ENCODE assay signal across 13 cellular contexts in the genomic region with DNA sequence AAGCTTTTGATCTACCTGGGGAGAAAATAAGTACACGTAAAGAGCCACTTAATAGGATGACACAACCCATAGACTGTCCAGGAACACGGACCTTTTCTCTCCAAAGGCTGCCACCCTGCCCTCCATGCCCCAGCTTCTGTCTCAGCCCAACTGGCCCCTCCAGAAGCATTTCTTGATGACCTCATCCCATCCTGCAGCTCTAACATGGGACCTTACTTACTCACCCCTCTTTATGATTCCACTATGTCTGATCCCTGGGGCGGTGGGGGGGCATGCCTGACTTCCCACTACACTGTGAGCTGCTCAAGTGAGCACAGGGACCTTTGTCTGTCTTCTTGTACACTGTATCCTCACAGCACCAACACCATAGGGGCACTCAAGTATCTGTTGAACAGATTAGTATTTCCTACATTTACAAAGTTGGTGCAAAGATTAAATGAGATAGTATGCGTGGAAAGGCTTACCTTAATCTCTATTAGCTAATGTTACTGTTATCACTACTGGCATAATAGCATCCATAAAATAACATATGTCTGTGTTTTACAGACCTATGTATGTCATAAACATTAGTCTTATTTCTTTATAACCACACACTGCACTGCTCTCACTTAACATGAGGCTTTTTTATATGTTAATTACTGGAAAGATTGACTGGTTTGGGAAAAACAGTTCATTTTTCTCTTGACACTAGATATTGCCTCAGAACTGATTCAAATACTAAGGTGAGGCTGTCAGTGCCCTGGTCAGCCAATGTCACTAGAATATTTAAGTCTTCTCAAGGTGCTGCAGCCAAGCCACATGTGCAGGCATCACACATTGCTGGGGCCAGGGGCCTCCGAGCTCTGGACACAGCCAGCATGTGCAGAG.
DNase-seq lines count a peak whose midpoint lies in the region; ATAC-seq and TF ChIP-seq lines count a peak whose summit lies in the region.
"Had no signal": no experiment of that assay in that cellular context is flagged by ENCODE, and none has a peak within 500 bp of the region (broad histone marks: within the 10 kb centered on the region; RNA-seq: fewer than 3 reads in every experiment).

No MANE protein-coding gene starts in this region.

- peak; percentile 40 for ATAC-seq in activated T-helper 17 cell treated with anti-CD3 and anti-CD28 coated beads, Interleukin-2, amount 50 U/mL, for 72 hours (replicated peaks)
- ATAC-seq in memory B cell (ENCODE audit: low read depth), result no peak
- no peak for ATAC-seq in HG02763 (IDR thresholded peaks at IDR 0.05; ENCODE audit: unreplicated experiment)
- ATAC-seq in GM18505 (IDR thresholded peaks at IDR 0.05; ENCODE audit: unreplicated experiment), result no peak

- no peak for TF ChIP-seq POLR2A in uterus (IDR thresholded peaks at IDR 0.05)
- TF ChIP-seq POLR2A in GM18505 (IDR thresholded peaks at IDR 0.05; ENCODE audit: borderline replicate concordance, extremely low read depth, insufficient read depth, insufficient read length), result no peak

- H3K27ac ChIP-seq in uterus, result peak overlapping the region; percentile 59 to 64

- intact Hi-C loops in uterus (cut with DNase I; ENCODE audit: low total_unique reads), result no loop called here

- no peak for TF ChIP-seq CTCF in uterus (IDR thresholded peaks at IDR 0.05)

- peaks cover 64% of the 10 kb centered on the region for H3K4me1 Mint-ChIP-seq in activated T-helper 17 cell treated with anti-CD3 and anti-CD28 coated beads, Interleukin-2, amount 50 U/mL, for 72 hours
- H3K4me1 Mint-ChIP-seq in memory B cell, result peaks cover 59% of the 10 kb centered on the region

- DNase-seq in stimulated activated CD4-positive, alpha-beta T cell treated with anti-CD3 and anti-CD28 coated beads, Interleukin-15, amount 100 ng/mL, for 24 hours, result peak; percentile 28
- no peak for DNase-seq in stimulated activated CD4-positive, alpha-beta T cell treated with anti-CD3 and anti-CD28 coated beads, Interleukin-2, amount 100 ng/mL, for 24 hours
- DNase-seq in memory B cell (ENCODE audit: low spot score in 2 of 2) (no peak), uterus (no peak), GM03348 (ENCODE audit: low spot score) (no peak)
- DNase-seq: activated CD4-positive, CD25-positive, alpha-beta regulatory T cell treated with anti-CD3 and anti-CD28 coated beads, Interleukin-2, amount 50 U/mL, for 72 hours; KBM-7; NCI-H2029 treated with DMSO at 0.1 percent for 48 hours; right cardiac atrium had no signal

- H3K27ac Mint-ChIP-seq in activated T-helper 17 cell treated with anti-CD3 and anti-CD28 coated beads, Interleukin-2, amount 50 U/mL, for 72 hours, result peak overlapping the region; percentile 84
- H3K27ac Mint-ChIP-seq in memory B cell, result peak overlapping the region; percentile 59
- H3K27ac Mint-ChIP-seq: dendritic cell treated with granulocyte-macrophage colony-stimulating factor and Interleukin-4, amounts not matched to agents 40 ng/mL and 50 ng/mL, for 4 days had no signal

- H3K4me3 ChIP-seq in uterus, result no peak overlapping the region

- H3K9me3 ChIP-seq in uterus, result no peaks in the 10 kb centered on the region

- H3K9me3 Mint-ChIP-seq in activated T-helper 17 cell treated with anti-CD3 and anti-CD28 coated beads, Interleukin-2, amount 50 U/mL, for 72 hours, result no peaks in the 10 kb centered on the region
- H3K9me3 Mint-ChIP-seq in memory B cell, result no peaks in the 10 kb centered on the region
- H3K9me3 Mint-ChIP-seq: dendritic cell treated with granulocyte-macrophage colony-stimulating factor and Interleukin-4, amounts not matched to agents 40 ng/mL and 50 ng/mL, for 4 days had no signal

- H3K4me1 ChIP-seq in uterus, result peaks cover 10% of the 10 kb centered on the region in 2 donors

- no peaks in the 10 kb centered on the region for H3K36me3 ChIP-seq in uterus

- no peaks in the 10 kb centered on the region for H3K27me3 Mint-ChIP-seq in activated T-helper 17 cell treated with anti-CD3 and anti-CD28 coated beads, Interleukin-2, amount 50 U/mL, for 72 hours
- H3K27me3 Mint-ChIP-seq in memory B cell, result no peaks in the 10 kb centered on the region

- no peaks in the 10 kb centered on the region for H3K27me3 ChIP-seq in uterus

- peak overlapping the region; percentile 43 for H3K4me3 Mint-ChIP-seq in activated T-helper 17 cell treated with anti-CD3 and anti-CD28 coated beads, Interleukin-2, amount 50 U/mL, for 72 hours
- H3K4me3 Mint-ChIP-seq in memory B cell, result peak overlapping the region; percentile 28
- H3K4me3 Mint-ChIP-seq: dendritic cell treated with granulocyte-macrophage colony-stimulating factor and Interleukin-4, amounts not matched to agents 40 ng/mL and 50 ng/mL, for 4 days had no signal

- H3K36me3 Mint-ChIP-seq in activated T-helper 17 cell treated with anti-CD3 and anti-CD28 coated beads, Interleukin-2, amount 50 U/mL, for 72 hours (ENCODE audit: low read depth), result peaks cover 19% of the 10 kb centered on the region
- H3K36me3 Mint-ChIP-seq in memory B cell, result peaks cover 5% of the 10 kb centered on the region
